Comparison of ENCODE assay signal across 8 cellular contexts in the genomic region with DNA sequence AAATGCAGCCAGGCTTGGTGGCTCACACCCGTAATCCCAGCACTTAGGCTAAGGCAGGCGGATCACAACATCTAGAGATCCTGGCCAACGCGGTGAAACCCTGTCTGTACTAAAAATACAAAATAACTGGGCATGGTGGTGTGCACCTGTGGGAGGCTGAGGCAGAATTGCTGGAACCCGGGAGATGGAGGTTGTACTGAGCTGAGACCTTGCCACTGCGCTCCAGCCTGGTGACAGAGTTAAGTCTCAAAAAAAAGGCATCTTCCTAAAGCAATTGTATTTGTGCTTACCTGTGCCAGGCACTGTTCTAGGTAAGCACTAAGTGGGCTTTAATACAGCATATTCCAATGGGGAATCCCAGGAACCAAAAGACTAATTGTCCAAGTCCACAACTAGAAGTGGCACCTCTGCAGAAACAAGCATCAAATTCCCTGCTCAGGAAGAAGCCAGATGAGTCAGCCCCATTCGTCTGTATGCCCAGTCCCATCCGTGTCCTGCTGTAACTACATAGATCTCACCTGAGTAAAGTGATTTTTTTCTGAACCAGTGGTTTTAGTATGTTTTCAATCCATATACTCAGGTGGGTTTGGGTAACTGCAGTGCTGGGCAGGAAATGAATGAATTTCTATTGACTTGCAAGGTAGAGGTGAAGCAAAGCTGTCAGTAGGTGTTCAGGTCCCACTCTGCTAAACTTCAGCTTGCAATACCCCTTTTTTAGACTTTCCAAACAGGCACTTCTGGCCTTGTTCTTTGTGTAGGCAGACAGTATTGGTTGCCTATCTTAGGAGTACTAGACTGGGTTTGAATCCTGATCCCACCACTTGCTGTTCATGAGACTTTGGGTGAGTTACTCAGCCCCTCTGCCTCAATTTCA. TPM values are rescaled to one million over a fixed set of nuclear protein-coding genes. Genes with fewer than 3 reads are reported as not detected.
DNase-seq lines count a peak whose midpoint lies in the region; ATAC-seq and TF ChIP-seq lines count a peak whose summit lies in the region.

No MANE protein-coding gene starts in this region.

- DNase-seq in NCI-H2171 treated with DMSO at 0.1 percent for 48 hours (lab: John Stamatoyannopoulos, UW) (peak; percentile 47), NCI-H2171 (lab: John Stamatoyannopoulos, UW) (no peak), RPMI8226 (peak; percentile 63), cerebellar cortex (ENCODE audit: low spot score) (peak; percentile 76), posterior vena cava (ENCODE audit: low spot score) (peak; percentile 40), amniotic stem cell (lab: John Stamatoyannopoulos, UW) (no peak), GM10248 (ENCODE audit: extremely low spot score) (no peak)

- intact Hi-C loops in posterior vena cava (cut with DNase I) = no loop called here

- POLR2A ChIA-PET in GM10248 (lab: Yijun Ruan, JAX) = interaction anchor here (0.5 to 5.4 kb wide), 6 partner anchors 46 to 889 kb away, joined by 3 to 36 read pairs (median 4); no protein-coding TSS in a partner anchor

- TF ChIP-seq CTCF in GM10248 (IDR thresholded peaks at IDR 0.05; ENCODE audit: control extremely low read depth, extremely low read depth, low read depth, missing control alignments) = no peak

- CTCF ChIA-PET in GM10248 (lab: Yijun Ruan, JAX) = interaction anchor here (0.7 to 4.4 kb wide), 5 partner anchors 7 to 92 kb away, joined by 3 to 25 read pairs (median 3); no protein-coding TSS in a partner anchor

- ATAC-seq in GM18520 (IDR thresholded peaks at IDR 0.05; ENCODE audit: unreplicated experiment) = no peak

RNA-seq across cellular contexts. Expression of gene RCC1, which starts 4.7 kb away (rescaled TPM):
- total RNA-seq in posterior vena cava = 1 to 10 TPM; 7.9 to 9.2 TPM

RNA-seq across cellular contexts. Expression of gene TRNAU1AP, which starts 42.3 kb away (rescaled TPM):
- total RNA-seq in posterior vena cava = 10 to 100 TPM; 17.5 to 23.2 TPM

Comparison
In these comparisons a context has a peak if more than half of its experiments do, and no peak if none do; other contexts are left out.
1. DNase-seq: peak in NCI-H2171 treated with DMSO at 0.1 percent for 48 hours (single experiment), RPMI8226 (single experiment), cerebellar cortex (single experiment) and posterior vena cava (single experiment); none in NCI-H2171 (single experiment), amniotic stem cell (single experiment) and GM10248 (single experiment).